ENCODE assay signal across 16 cellular contexts in genomic region chr21:45891388-45892155, GRCh38.
A peak's percentile ranks its signal among the peaks of the same experiment; 100 is the strongest.
DNase-seq lines count a peak whose midpoint lies in the region; ATAC-seq and TF ChIP-seq lines count a peak whose summit lies in the region.
"Had no signal": no experiment of that assay in that cellular context is flagged by ENCODE, and none has a peak within 500 bp of the region (broad histone marks: within the 10 kb centered on the region; RNA-seq: fewer than 3 reads in every experiment).

No MANE protein-coding gene starts in this region.

- H3K27me3 Mint-ChIP-seq in endodermal cell (ENCODE audit: insufficient read depth), result peaks cover 4% of the 10 kb centered on the region

- H3K27ac Mint-ChIP-seq in endodermal cell, result no peak overlapping the region
- H3K27ac Mint-ChIP-seq: activated CD8-positive, alpha-beta memory T cell treated with anti-CD3 and anti-CD28 coated beads, Interleukin-2, amount 10 ng/mL, durations not matched to agents 7 days and 5 days; HFFc6 had no signal

- no peak overlapping the region for H3K9ac ChIP-seq in iPS-20b (ENCODE audit: low read depth, low read length)
- no peak overlapping the region for H3K9ac ChIP-seq in endodermal cell (ENCODE audit: extremely low read depth, low read length, poor library complexity, severe bottlenecking)

- H3K36me3 ChIP-seq in heart right ventricle, result no peaks in the 10 kb centered on the region
- no peaks in the 10 kb centered on the region for H3K36me3 ChIP-seq in iPS-20b (ENCODE audit: insufficient read depth, low read depth, low read length)
- H3K36me3 ChIP-seq in aorta (ENCODE audit: control insufficient read depth in 1 of 2, insufficient read depth in 2 of 2, low read length in 1 of 2), result no peaks in the 10 kb centered on the region
- no peaks in the 10 kb centered on the region for H3K36me3 ChIP-seq in endodermal cell (ENCODE audit: control insufficient read depth, insufficient read depth, low read length)
- H3K36me3 ChIP-seq: thoracic aorta had no signal

- H3K9me3 ChIP-seq in heart right ventricle (no peaks in the 10 kb centered on the region), iPS-20b (ENCODE audit: insufficient read depth, low read depth, low read length) (no peaks in the 10 kb centered on the region), aorta (ENCODE audit: control insufficient read depth, low read length) (no peaks in the 10 kb centered on the region), endodermal cell (ENCODE audit: control insufficient read depth, low read length) (no peaks in the 10 kb centered on the region)
- H3K9me3 ChIP-seq: thoracic aorta had no signal

- H3K36me3 Mint-ChIP-seq in endodermal cell (ENCODE audit: low read depth), result no peaks in the 10 kb centered on the region
- H3K36me3 Mint-ChIP-seq: activated CD8-positive, alpha-beta memory T cell treated with anti-CD3 and anti-CD28 coated beads, Interleukin-2, amount 10 ng/mL, durations not matched to agents 7 days and 5 days had no signal

- WGBS in heart right ventricle, 2 donors, result 63 to 70% methylated on average over 26 of the region's 26 CpGs
- WGBS in aorta, 2 donors, result 84 to 90% methylated on average over 26 of the region's 26 CpGs
- WGBS in endodermal cell (ENCODE audit: insufficient coverage in 1 of 2, insufficient read length in 1 of 2), 2 experiments, result 86 to 88% methylated on average over 20 to 26 of the region's 26 CpGs

- intact Hi-C loops in left ventricle myocardium superior (cut with micrococcal nuclease) (no loop called here), heart right ventricle (cut with DNase I) (loop anchor here in 1 of 10 donors (10.0 kb wide), 1 partner anchor 167 kb away; no protein-coding TSS in a partner anchor), aorta (cut with DNase I) (no loop called here)

- H3K27ac ChIP-seq in heart right ventricle, result peak overlapping the region in 2 of 10 donors; percentile 23 to 77
- H3K27ac ChIP-seq in iPS-20b (ENCODE audit: low read length), result no peak overlapping the region
- no peak overlapping the region for H3K27ac ChIP-seq in aorta (ENCODE audit: low read depth in 1 of 2, low read length in 2 of 2)
- no peak overlapping the region for H3K27ac ChIP-seq in endodermal cell (ENCODE audit: low read depth, low read length)
- H3K27ac ChIP-seq: thoracic aorta had no signal

- no peaks in the 10 kb centered on the region for H3K4me1 Mint-ChIP-seq in endodermal cell

- DNase-seq in left ventricle myocardium superior (peak; percentile 20), heart right ventricle (no peak), M059J (ENCODE audit: low read depth) (peak; percentile 46), aorta (peak; percentile 16 to 71), NOMO-1 (lab: John Stamatoyannopoulos, UW; ENCODE audit: unreplicated experiment in 2 of 2) (no peak), NAMALWA (ENCODE audit: low spot score) (no peak), endodermal cell (no peak)
- DNase-seq: activated CD8-positive, alpha-beta memory T cell treated with anti-CD3 and anti-CD28 coated beads, Interleukin-2, amount 10 ng/mL, durations not matched to agents 7 days and 5 days; HFFc6; kidney glomerular epithelial cell; NCI-H2107; NCI-H526; nucleus accumbens had no signal

- H3K4me3 Mint-ChIP-seq in endodermal cell, result no peak overlapping the region
- H3K4me3 Mint-ChIP-seq: activated CD8-positive, alpha-beta memory T cell treated with anti-CD3 and anti-CD28 coated beads, Interleukin-2, amount 10 ng/mL, durations not matched to agents 7 days and 5 days; HFFc6 had no signal

- ATAC-seq in left ventricle myocardium superior (no peak), heart right ventricle (no peak), aorta (ENCODE audit: low FRiP score) (no peak)
- ATAC-seq: sciatic nerve had no signal

- H3K4me3 ChIP-seq in heart right ventricle, result peak overlapping the region in 1 of 10 donors; percentile 33
- peak overlapping the region; percentile 42; the same call in 1 of the 2 replicates for H3K4me3 ChIP-seq in iPS-20b (ENCODE audit: low read length)
- no peak overlapping the region for H3K4me3 ChIP-seq in aorta (ENCODE audit: low read length in 2 of 2)
- H3K4me3 ChIP-seq in endodermal cell (ENCODE audit: low read length), result no peak overlapping the region
- H3K4me3 ChIP-seq: thoracic aorta had no signal

- H3K4me1 ChIP-seq in heart right ventricle (peaks cover 8 to 54% (median 37%) of the 10 kb centered on the region in 9 donors), iPS-20b (ENCODE audit: insufficient read depth, low read length) (no peaks in the 10 kb centered on the region), aorta (ENCODE audit: control insufficient read depth in 1 of 2, insufficient read depth in 2 of 2, low read length in 2 of 2) (no peaks in the 10 kb centered on the region), endodermal cell (ENCODE audit: control insufficient read depth, insufficient read depth, low read length) (no peaks in the 10 kb centered on the region)

- H3K9me3 Mint-ChIP-seq in endodermal cell, result no peaks in the 10 kb centered on the region
- H3K9me3 Mint-ChIP-seq: HFFc6 had no signal

- TF ChIP-seq CTCF in heart right ventricle (IDR thresholded peaks at IDR 0.05) (no peak), endodermal cell (conservative IDR thresholded peaks at IDR 0.05) (no peak)

- H3K27me3 ChIP-seq in heart right ventricle, result peaks cover 0 to 11% (median 0%) of the 10 kb centered on the region in 7 donors
- H3K27me3 ChIP-seq in iPS-20b (ENCODE audit: insufficient read depth, low read length), result peaks cover 4% of the 10 kb centered on the region; the same call in 1 of the 2 replicates
- no peaks in the 10 kb centered on the region for H3K27me3 ChIP-seq in aorta (ENCODE audit: control insufficient read depth in 1 of 2, insufficient read depth in 2 of 2, low read length in 1 of 2)
- H3K27me3 ChIP-seq in endodermal cell (ENCODE audit: control insufficient read depth, insufficient read depth, low read length, poor library complexity, severe bottlenecking), result no peaks in the 10 kb centered on the region

Comparison
In these comparisons a context has a peak if more than half of its experiments do, and no peak if none do; other contexts are left out.
1. DNase-seq: peak in left ventricle myocardium superior (single experiment), M059J (single experiment) and aorta (2 of 2); none in heart right ventricle (0 of 2), NOMO-1 (0 of 2), NAMALWA (single experiment) and endodermal cell (single experiment).